ENCODE assay signal across 8 cellular contexts in the genomic region with DNA sequence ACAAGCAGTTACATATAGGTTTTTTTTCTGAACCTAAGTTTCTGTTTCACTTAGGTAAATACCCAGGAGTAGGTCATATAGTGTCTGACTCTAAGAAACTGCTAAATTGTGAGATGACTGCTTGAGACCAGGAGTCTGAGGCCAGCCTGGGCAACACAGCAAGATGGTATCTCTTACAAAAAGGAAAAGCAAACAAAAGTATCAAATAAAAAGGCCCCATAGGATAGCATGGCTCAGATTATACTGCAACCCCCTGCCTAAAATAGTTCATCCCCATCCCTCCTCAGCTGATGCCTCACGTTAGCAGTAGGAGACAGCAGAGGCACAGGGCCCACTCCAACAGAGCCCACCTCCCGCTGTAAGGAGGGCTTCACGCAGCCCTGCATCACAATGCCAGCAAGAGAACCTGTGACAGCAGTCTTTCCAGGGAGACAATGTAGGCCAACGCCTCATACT.
DNase-seq lines count a peak whose midpoint lies in the region; ATAC-seq and TF ChIP-seq lines count a peak whose summit lies in the region.

No MANE protein-coding gene starts in this region.

- no peak for TF ChIP-seq CTCF in CD8-positive, alpha-beta T cell (IDR thresholded peaks at IDR 0.05)

- no peaks in the 10 kb centered on the region for H3K36me3 ChIP-seq in CD8-positive, alpha-beta T cell (ENCODE audit: insufficient read depth, low read length)

- no peaks in the 10 kb centered on the region for H3K9me3 ChIP-seq in CD8-positive, alpha-beta T cell (ENCODE audit: low read length)

- peaks cover 11% of the 10 kb centered on the region for H3K4me1 ChIP-seq in CD8-positive, alpha-beta T cell (ENCODE audit: insufficient read depth, low read length)

- H3K27me3 ChIP-seq in CD8-positive, alpha-beta T cell (ENCODE audit: insufficient read depth, low read length), result no peaks in the 10 kb centered on the region

- peaks cover 2% of the 10 kb centered on the region for H3K36me3 Mint-ChIP-seq in CD8-positive, alpha-beta T cell
- H3K36me3 Mint-ChIP-seq in activated CD8-positive, alpha-beta T cell treated with anti-CD3 and anti-CD28 coated beads, Interleukin-2, amount 10 ng/mL, durations not matched to agents 7 days and 5 days (ENCODE audit: low read depth), result peaks cover 11% of the 10 kb centered on the region

- H3K4me3 ChIP-seq in CD8-positive, alpha-beta T cell (ENCODE audit: low read depth, low read length), result no peak overlapping the region

- H3K4me3 Mint-ChIP-seq in CD8-positive, alpha-beta T cell, result peak overlapping the region; percentile 44
- H3K4me3 Mint-ChIP-seq in activated CD8-positive, alpha-beta T cell treated with anti-CD3 and anti-CD28 coated beads, Interleukin-2, amount 10 ng/mL, durations not matched to agents 7 days and 5 days, result peak overlapping the region; percentile 53

- ATAC-seq in CD8-positive, alpha-beta T cell, result peak; percentile 64
- peak; percentile 86 for ATAC-seq in GM19328 (IDR thresholded peaks at IDR 0.05; ENCODE audit: unreplicated experiment)
- ATAC-seq in HG02981 (IDR thresholded peaks at IDR 0.05; ENCODE audit: unreplicated experiment), result peak; percentile 94
- ATAC-seq in activated CD8-positive, alpha-beta T cell treated with anti-CD3 and anti-CD28 coated beads, Interleukin-2, amount 10 ng/mL, durations not matched to agents 7 days and 5 days, result peak; percentile 77

- POLR2A ChIA-PET in CD8-positive, alpha-beta T cell (lab: Charles Lee), result no interaction called here
- POLR2A ChIA-PET in activated CD8-positive, alpha-beta T cell treated with anti-CD3 and anti-CD28 coated beads, Interleukin-2, amount 10 ng/mL, durations not matched to agents 7 days and 5 days (lab: Charles Lee), result interaction anchor here (0.6 to 1.2 kb wide), 5 partner anchors 36 to 284 kb away, joined by 3 to 4 read pairs (median 3); no protein-coding TSS in a partner anchor

- H3K9me3 Mint-ChIP-seq in CD8-positive, alpha-beta T cell, result no peaks in the 10 kb centered on the region
- no peaks in the 10 kb centered on the region for H3K9me3 Mint-ChIP-seq in activated CD8-positive, alpha-beta T cell treated with anti-CD3 and anti-CD28 coated beads, Interleukin-2, amount 10 ng/mL, durations not matched to agents 7 days and 5 days (ENCODE audit: insufficient read depth)

- H3K27ac Mint-ChIP-seq in CD8-positive, alpha-beta T cell, result peak overlapping the region; percentile 63
- H3K27ac Mint-ChIP-seq in activated CD8-positive, alpha-beta T cell treated with anti-CD3 and anti-CD28 coated beads, Interleukin-2, amount 10 ng/mL, durations not matched to agents 7 days and 5 days, result peak overlapping the region; percentile 76

- no peaks in the 10 kb centered on the region for H3K27me3 Mint-ChIP-seq in CD8-positive, alpha-beta T cell (ENCODE audit: low read depth)
- no peaks in the 10 kb centered on the region for H3K27me3 Mint-ChIP-seq in activated CD8-positive, alpha-beta T cell treated with anti-CD3 and anti-CD28 coated beads, Interleukin-2, amount 10 ng/mL, durations not matched to agents 7 days and 5 days (ENCODE audit: low read depth)

- peaks cover 49% of the 10 kb centered on the region for H3K4me1 Mint-ChIP-seq in CD8-positive, alpha-beta T cell (ENCODE audit: low read depth)
- H3K4me1 Mint-ChIP-seq in activated CD8-positive, alpha-beta T cell treated with anti-CD3 and anti-CD28 coated beads, Interleukin-2, amount 10 ng/mL, durations not matched to agents 7 days and 5 days (ENCODE audit: low read depth), result peaks cover 55% of the 10 kb centered on the region

- CTCF ChIA-PET in CD8-positive, alpha-beta T cell (lab: Charles Lee), result no interaction called here
- CTCF ChIA-PET in activated CD8-positive, alpha-beta T cell treated with anti-CD3 and anti-CD28 coated beads, Interleukin-2, amount 10 ng/mL, durations not matched to agents 7 days and 5 days (lab: Charles Lee), result interaction anchor here (0.8 to 3.9 kb wide), 2 partner anchors 9 to 20 kb away, joined by 3 to 23 read pairs; no protein-coding TSS in a partner anchor

- intact Hi-C loops in CD8-positive, alpha-beta T cell (cut with DNase I, micrococcal nuclease), result no loop called here

- H3K27ac ChIP-seq in CD8-positive, alpha-beta T cell (ENCODE audit: low read depth, low read length), result no peak overlapping the region

- no peak for DNase-seq in CD8-positive, alpha-beta T cell
- peak; percentile 33 for DNase-seq in activated CD8-positive, alpha-beta T cell treated with anti-CD3 and anti-CD28 coated beads, Interleukin-2, amount 10 ng/mL, durations not matched to agents 7 days and 5 days
- DNase-seq in GOT3 (lab: John Stamatoyannopoulos, UW) (no peak), NCI-H524 treated with DMSO at 0.1 percent for 48 hours (lab: John Stamatoyannopoulos, UW) (no peak), HT-29 (ENCODE audit: low spot score) (no peak), kidney glomerular epithelial cell (lab: John Stamatoyannopoulos, UW) (no peak)
